In genomic region chr6:161476711-161477110, GRCh38 we compare ENCODE assay signal across 15 cellular contexts.
DNase-seq lines count a peak whose midpoint lies in the region; ATAC-seq, FAIRE-seq and TF ChIP-seq lines count a peak whose summit lies in the region.
"Had no signal": no experiment of that assay in that cellular context is flagged by ENCODE, and none has a peak within 500 bp of the region (broad histone marks: within the 10 kb centered on the region; RNA-seq: fewer than 3 reads in every experiment).

No MANE protein-coding gene starts in this region.

- no peak overlapping the region for H3K4me2 ChIP-seq in H1 (ENCODE audit: insufficient read depth in 1 of 2, low read depth in 2 of 2, low read length in 2 of 2)

- no peak overlapping the region for H3K23ac ChIP-seq in H1 (ENCODE audit: insufficient read length)

- H3K27ac ChIP-seq in H1 (ENCODE audit: low read depth, low read length) (no peak overlapping the region), mesodermal cell (ENCODE audit: low read depth, low read length, severe bottlenecking) (peak overlapping the region; percentile 69), suprapubic skin (peak overlapping the region; percentile 17)

- H2AFZ ChIP-seq in H1 (ENCODE audit: low read length) = peak overlapping the region; percentile 95

- no peak overlapping the region for H4K91ac ChIP-seq in H1 (replicated peaks; ENCODE audit: insufficient read length, low read length)

- TF ChIP-seq CTCF in H1 (IDR thresholded peaks at IDR 0.05; ENCODE audit: control extremely low read depth in 1 of 3, insufficient read depth in 1 of 3, low read depth in 1 of 3, low read length in 3 of 3) (no peak), suprapubic skin (IDR thresholded peaks at IDR 0.05) (no peak)

- no peak overlapping the region for H2BK12ac ChIP-seq in H1 (ENCODE audit: low read depth, low read length)

- H3K4ac ChIP-seq in H1 (replicated peaks; ENCODE audit: insufficient read length, low read depth, low read length) = no peak overlapping the region

- no peaks in the 10 kb centered on the region for H3K9me3 ChIP-seq in H1 (ENCODE audit: insufficient read depth in 2 of 2, low read depth in 1 of 2, low read length in 1 of 2)
- H3K9me3 ChIP-seq in mesodermal cell (ENCODE audit: control insufficient read depth, low read length) = no peaks in the 10 kb centered on the region
- no peaks in the 10 kb centered on the region for H3K9me3 ChIP-seq in suprapubic skin
- H3K9me3 ChIP-seq: HAP-1 had no signal

- no peak overlapping the region for H2BK5ac ChIP-seq in H1 (ENCODE audit: low read depth, low read length)

- FAIRE-seq in H1 (lab: Jason Lieb, UNC) = no peak
- FAIRE-seq: RCC 7860 had no signal

- CTCF ChIA-PET in H1 (lab: Charles Lee; ENCODE audit: partially characterized antibody) = interaction anchor here (0.6 to 1.1 kb wide), 4 partner anchors 20 to 545 kb away, joined by 3 to 6 read pairs (median 4); no protein-coding TSS in a partner anchor

- H4K5ac ChIP-seq in H1 (ENCODE audit: insufficient read length, low read depth, low read length) = no peak overlapping the region

- no peaks in the 10 kb centered on the region for H3K79me1 ChIP-seq in H1 (ENCODE audit: low read depth, low read length)

- DNase-seq in left cardiac atrium (peak; percentile 29), cardiac septum (ENCODE audit: low spot score) (no peak), H1 (ENCODE audit: low read depth in 1 of 2, low spot score in 2 of 2) (no peak), suprapubic skin (ENCODE audit: low spot score in 2 of 2) (no peak), NOMO-1 (lab: John Stamatoyannopoulos, UW; ENCODE audit: unreplicated experiment in 2 of 2) (no peak)
- no peak for DNase-seq in activated naive CD4-positive, alpha-beta T cell treated with anti-CD3 and anti-CD28 coated beads, Interleukin-2, amount 50 U/mL, for 16 hours
- DNase-seq: activated CD4-positive, alpha-beta T cell treated with anti-CD3 and anti-CD28 coated beads for 36 hours; activated naive CD8-positive, alpha-beta T cell treated with anti-CD3 and anti-CD28 coated beads, Interleukin-2, amount 10 ng/mL, durations not matched to agents 7 days and 5 days; mesendoderm; NCI-H1105 treated with DMSO at 0.1 percent for 48 hours; stimulated activated CD4-positive, alpha-beta T cell treated with anti-CD3 and anti-CD28 coated beads, Interleukin-12 subunit alpha, Interleukin-12 subunit beta, amount 100 ng/mL, for 4 hours had no signal

- H3K4me1 ChIP-seq in H1 (replicated peaks in 1 of 4; ENCODE audit: control insufficient read depth in 3 of 4, insufficient read depth in 4 of 4, low read length in 3 of 4) = no peaks in the 10 kb centered on the region
- no peaks in the 10 kb centered on the region for H3K4me1 ChIP-seq in mesodermal cell (ENCODE audit: control insufficient read depth, insufficient read depth, low read length, poor library complexity, severe bottlenecking)
- H3K4me1 ChIP-seq in suprapubic skin = no peaks in the 10 kb centered on the region

- H4K8ac ChIP-seq in H1 (ENCODE audit: extremely low read depth, insufficient read depth, low read length) = no peak overlapping the region

- no peak overlapping the region for H2BK120ac ChIP-seq in H1 (replicated peaks; ENCODE audit: low read depth, low read length)

- no peak overlapping the region for H3K9ac ChIP-seq in H1 (replicated peaks in 1 of 4; ENCODE audit: extremely low read depth in 1 of 4, low read depth in 3 of 4, low read length in 3 of 4)

- no peak for TF ChIP-seq EP300 in H1 (IDR thresholded peaks at IDR 0.05; ENCODE audit: borderline replicate concordance in 1 of 2, low read depth in 2 of 2, low read length in 2 of 2)
- TF ChIP-seq EP300 in suprapubic skin (IDR thresholded peaks at IDR 0.05) = no peak

- no peak overlapping the region for H3K56ac ChIP-seq in H1 (replicated peaks; ENCODE audit: insufficient read length, low read depth, low read length)

- no peak overlapping the region for H3K14ac ChIP-seq in H1 (ENCODE audit: insufficient read length)

- H2AK5ac ChIP-seq in H1 (ENCODE audit: low read depth, low read length) = no peak overlapping the region

- TF ChIP-seq POLR2A in H1 (IDR thresholded peaks at IDR 0.05; ENCODE audit: control extremely low read depth in 1 of 2, low read depth in 2 of 2, low read length in 2 of 2) (no peak), suprapubic skin (IDR thresholded peaks at IDR 0.05) (no peak)

- peak in 1 of 2 donors; percentile 79 for ATAC-seq in left cardiac atrium
- no peak for ATAC-seq in HG03159 (IDR thresholded peaks at IDR 0.05; ENCODE audit: unreplicated experiment)
- ATAC-seq: activated CD4-positive, alpha-beta T cell treated with anti-CD3 and anti-CD28 coated beads for 36 hours had no signal

- H4K20me1 ChIP-seq in H1 (replicated peaks in 1 of 2; ENCODE audit: control insufficient read depth in 1 of 2, insufficient read depth in 2 of 2, low read length in 2 of 2) = no peaks in the 10 kb centered on the region

- no peak for TF ChIP-seq RAD21 in H1 (IDR thresholded peaks at IDR 0.05 in 1 of 2, conservative IDR thresholded peaks at IDR 0.05 in 1 of 2; ENCODE audit: low read depth in 2 of 2, low read length in 2 of 2)

- no peak overlapping the region for H2BK20ac ChIP-seq in H1 (ENCODE audit: low read length)

- no peaks in the 10 kb centered on the region for H3K36me3 ChIP-seq in H1 (ENCODE audit: control insufficient read depth in 2 of 4, insufficient read depth in 4 of 4, low read length in 3 of 4)
- H3K36me3 ChIP-seq in mesodermal cell (ENCODE audit: control insufficient read depth, insufficient read depth, low read length) = no peaks in the 10 kb centered on the region
- H3K36me3 ChIP-seq in suprapubic skin = no peaks in the 10 kb centered on the region
- H3K36me3 ChIP-seq: HAP-1 had no signal

- H2BK15ac ChIP-seq in H1 (ENCODE audit: low read length) = no peak overlapping the region

- no peaks in the 10 kb centered on the region for H3K79me2 ChIP-seq in H1 (ENCODE audit: control insufficient read depth in 1 of 2, insufficient read depth in 2 of 2, low read length in 2 of 2)

- no peaks in the 10 kb centered on the region for H3K27me3 ChIP-seq in H1 (replicated peaks in 1 of 4; ENCODE audit: control insufficient read depth in 3 of 4, extremely low read depth in 1 of 4, insufficient read depth in 3 of 4, low read length in 3 of 4)
- no peaks in the 10 kb centered on the region for H3K27me3 ChIP-seq in suprapubic skin

- POLR2A ChIA-PET in H1 (lab: Charles Lee; ENCODE audit: partially characterized antibody) = interaction anchor here (0.6 kb wide), 1 partner anchor 224 kb away, joined by 3 read pairs; no protein-coding TSS in a partner anchor

- intact Hi-C loops in left cardiac atrium (cut with DNase I) = loop anchor here in 1 of 2 donors (5.0 kb wide), 1 partner anchor 34 kb away; no protein-coding TSS in a partner anchor
- intact Hi-C loops in cardiac septum (cut with DNase I) = no loop called here

- H3K23me2 ChIP-seq in H1 (ENCODE audit: low read depth, low read length) = no peaks in the 10 kb centered on the region

- H3K4me3 ChIP-seq in H1 (ENCODE audit: extremely low read depth in 1 of 4, insufficient read depth in 2 of 4, low read depth in 3 of 4, low read length in 4 of 4) (no peak overlapping the region), mesodermal cell (ENCODE audit: extremely low read depth, insufficient read depth, low read length, poor library complexity, severe bottlenecking) (no peak overlapping the region), suprapubic skin (no peak overlapping the region)
- H3K4me3 ChIP-seq: HAP-1 had no signal

- WGBS in H1 (ENCODE audit: extremely low coverage in 1 of 2, insufficient coverage in 1 of 2, insufficient read length in 1 of 2, insufficient replicate concordance in 2 of 2, low coverage in 1 of 2, low lambda C conversion rate in 2 of 2, missing lambda C conversion rate in 1 of 2), 2 experiments = 93% methylated on average over 9 of the region's 9 CpGs; no CpG with 5 or more reads in 1 of the 2 experiments
- WGBS in mesodermal cell (ENCODE audit: insufficient coverage in 2 of 2), 2 experiments = 91 to 94% methylated on average over 7 to 9 of the region's 9 CpGs
- 81% methylated on average over 9 of the region's 9 CpGs for WGBS in suprapubic skin

- no peak overlapping the region for H3K18ac ChIP-seq in H1 (ENCODE audit: extremely low read depth, low read length)

TF ChIP-seq in H1, 55 proteins besides CTCF, POLR2A, EP300 and RAD21 (continues in another document):
- no peak for TF ChIP-seq SP2 (IDR thresholded peaks at IDR 0.05; ENCODE audit: low read length)
- TF ChIP-seq KDM5A (IDR thresholded peaks at IDR 0.05; ENCODE audit: low read length) = no peak
- no peak for TF ChIP-seq ZNF274 (IDR thresholded peaks at IDR 0.05; ENCODE audit: borderline replicate concordance, extremely low read depth, low read length)
- no peak for TF ChIP-seq KDM1A (IDR thresholded peaks at IDR 0.05; ENCODE audit: borderline replicate concordance, low read length)
- no peak for TF ChIP-seq SP1 (IDR thresholded peaks at IDR 0.05; ENCODE audit: low read depth, low read length)
- no peak for TF ChIP-seq EGR1 (IDR thresholded peaks at IDR 0.05; ENCODE audit: borderline replicate concordance, low read depth, low read length)
- TF ChIP-seq GABPA (IDR thresholded peaks at IDR 0.05; ENCODE audit: borderline replicate concordance, insufficient read depth, low read length) = no peak
- TF ChIP-seq RFX5 (IDR thresholded peaks at IDR 0.05; ENCODE audit: borderline replicate concordance, low read depth, low read length) = no peak
- TF ChIP-seq TBP (IDR thresholded peaks at IDR 0.05; ENCODE audit: low read depth, low read length) = no peak
- no peak for TF ChIP-seq SRF (IDR thresholded peaks at IDR 0.05; ENCODE audit: low read depth, low read length)
- TF ChIP-seq, protein P1, sequence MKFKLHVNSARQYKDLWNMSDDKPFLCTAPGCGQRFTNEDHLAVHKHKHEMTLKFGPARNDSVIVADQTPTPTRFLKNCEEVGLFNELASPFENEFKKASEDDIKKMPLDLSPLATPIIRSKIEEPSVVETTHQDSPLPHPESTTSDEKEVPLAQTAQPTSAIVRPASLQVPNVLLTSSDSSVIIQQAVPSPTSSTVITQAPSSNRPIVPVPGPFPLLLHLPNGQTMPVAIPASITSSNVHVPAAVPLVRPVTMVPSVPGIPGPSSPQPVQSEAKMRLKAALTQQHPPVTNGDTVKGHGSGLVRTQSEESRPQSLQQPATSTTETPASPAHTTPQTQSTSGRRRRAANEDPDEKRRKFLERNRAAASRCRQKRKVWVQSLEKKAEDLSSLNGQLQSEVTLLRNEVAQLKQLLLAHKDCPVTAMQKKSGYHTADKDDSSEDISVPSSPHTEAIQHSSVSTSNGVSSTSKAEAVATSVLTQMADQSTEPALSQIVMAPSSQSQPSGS (IDR thresholded peaks at IDR 0.05; ENCODE audit: low read length) = no peak
- no peak for TF ChIP-seq BACH1 (IDR thresholded peaks at IDR 0.05; ENCODE audit: low read length)
- TF ChIP-seq, protein P2, sequence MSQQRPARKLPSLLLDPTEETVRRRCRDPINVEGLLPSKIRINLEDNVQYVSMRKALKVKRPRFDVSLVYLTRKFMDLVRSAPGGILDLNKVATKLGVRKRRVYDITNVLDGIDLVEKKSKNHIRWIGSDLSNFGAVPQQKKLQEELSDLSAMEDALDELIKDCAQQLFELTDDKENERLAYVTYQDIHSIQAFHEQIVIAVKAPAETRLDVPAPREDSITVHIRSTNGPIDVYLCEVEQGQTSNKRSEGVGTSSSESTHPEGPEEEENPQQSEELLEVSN (IDR thresholded peaks at IDR 0.05) = no peak
- TF ChIP-seq SIX5 (IDR thresholded peaks at IDR 0.05; ENCODE audit: low read depth, low read length) = no peak
